19 cellular contexts compared by ENCODE assay signal in the genomic region with DNA sequence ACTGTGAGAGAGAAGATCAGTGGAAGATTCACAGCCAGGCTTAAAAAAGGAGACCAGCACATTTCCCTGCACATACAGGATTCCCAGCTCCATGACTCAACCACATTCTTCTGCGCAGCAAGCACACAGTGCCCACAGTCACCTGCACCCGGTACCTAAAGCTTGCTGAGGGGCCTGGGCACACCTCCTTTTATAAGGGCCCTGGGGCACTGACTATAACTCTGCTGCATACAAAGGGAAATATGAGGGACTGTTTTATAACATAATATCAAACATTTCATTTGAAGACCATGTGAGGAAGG.
DNase-seq lines count a peak whose midpoint lies in the region; ATAC-seq and TF ChIP-seq lines count a peak whose summit lies in the region.
"Had no signal": no experiment of that assay in that cellular context is flagged by ENCODE, and none has a peak within 500 bp of the region (broad histone marks: within the 10 kb centered on the region; RNA-seq: fewer than 3 reads in every experiment).

No MANE protein-coding gene starts in this region.

- H3K79me2 ChIP-seq in Loucy (ENCODE audit: insufficient read depth, low read length) = no peaks in the 10 kb centered on the region

- TF ChIP-seq CTCF in Caco-2 (IDR thresholded peaks at IDR 0.05; ENCODE audit: insufficient read depth in 1 of 2, low read depth in 1 of 2, low read length in 1 of 2, severe bottlenecking in 1 of 2, unreplicated experiment in 1 of 2) (no peak), Loucy (conservative IDR thresholded peaks at IDR 0.05; ENCODE audit: low read length) (no peak), chondrocyte (IDR thresholded peaks at IDR 0.05) (no peak)

- no peaks in the 10 kb centered on the region for H3F3A ChIP-seq in Loucy (ENCODE audit: low read depth)

- intact Hi-C loops in Caco-2 (cut with micrococcal nuclease; ENCODE audit: unreplicated experiment) = loop anchor here (5.0 kb wide), 2 partner anchors 51 to 206 kb away; no protein-coding TSS in a partner anchor

- H3K27me3 Mint-ChIP-seq in Caco-2 (ENCODE audit: insufficient read depth, unreplicated experiment) (no peaks in the 10 kb centered on the region), chondrocyte (ENCODE audit: low read depth) (no peaks in the 10 kb centered on the region)
- H3K27me3 Mint-ChIP-seq in naive thymus-derived CD8-positive, alpha-beta T cell = peaks cover 0 to 3% (median 0%) of the 10 kb centered on the region in 5 donors

- H3K27me3 ChIP-seq in Caco-2 (replicated peaks; ENCODE audit: control insufficient read depth, insufficient read depth, low read length) = no peaks in the 10 kb centered on the region
- H3K27me3 ChIP-seq in Loucy (ENCODE audit: insufficient read depth, low read length, poor library complexity, severe bottlenecking) = no peaks in the 10 kb centered on the region
- H3K27me3 ChIP-seq: body of pancreas, testis had no signal

- H3K4me1 ChIP-seq in Caco-2 (peaks cover 45% of the 10 kb centered on the region), Loucy (ENCODE audit: insufficient read depth, low read length, poor library complexity, severe bottlenecking) (peaks cover 33% of the 10 kb centered on the region)
- H3K4me1 ChIP-seq: body of pancreas, psoas muscle had no signal

- H3K27ac Mint-ChIP-seq in Caco-2 (ENCODE audit: unreplicated experiment) (peak overlapping the region; percentile 68), chondrocyte (ENCODE audit: unreplicated experiment) (peak overlapping the region; percentile 91)
- H3K27ac Mint-ChIP-seq in naive thymus-derived CD8-positive, alpha-beta T cell = peak overlapping the region in 4 of 10 donors; percentile 34 to 92 (median 75)

- H3K4me3 ChIP-seq in Caco-2 (ENCODE audit: low read depth, low read length) (no peak overlapping the region), Loucy (ENCODE audit: low read length, poor library complexity, severe bottlenecking) (no peak overlapping the region)
- H3K4me3 ChIP-seq: body of pancreas, psoas muscle, testis had no signal

- peak overlapping the region; percentile 48; the same call in 1 of the 2 replicates for H2AFZ ChIP-seq in Loucy (ENCODE audit: low read length)

- DNase-seq in Caco-2 (no peak), chondrocyte (ENCODE audit: low spot score) (no peak), NCI-H526 treated with DMSO at 0.1 percent for 48 hours (lab: John Stamatoyannopoulos, UW) (no peak), T-helper 9 cell (no peak)
- no peak for DNase-seq in naive thymus-derived CD8-positive, alpha-beta T cell
- DNase-seq: activated naive CD4-positive, alpha-beta T cell; body of pancreas; DMS79; NCI-H1417 treated with DMSO at 0.1 percent for 48 hours; NCI-H446 treated with DMSO at 0.1 percent for 48 hours; OCI-M1; psoas muscle; stimulated activated CD4-positive, alpha-beta T cell treated with anti-CD3 and anti-CD28 coated beads, Interleukin-15, amount 100 ng/mL, for 24 hours; testis; WERI-Rb-1 had no signal

- POLR2A ChIA-PET in Caco-2 (lab: Charles Lee) = no interaction called here
- POLR2A ChIA-PET in naive thymus-derived CD8-positive, alpha-beta T cell (lab: Charles Lee) = no interaction called here

- peaks cover 48% of the 10 kb centered on the region for H3K4me1 Mint-ChIP-seq in Caco-2 (ENCODE audit: low read depth, unreplicated experiment)
- peaks cover 83% of the 10 kb centered on the region for H3K4me1 Mint-ChIP-seq in chondrocyte (ENCODE audit: low read depth)
- peaks cover 0 to 15% (median 4%) of the 10 kb centered on the region in 4 donors for H3K4me1 Mint-ChIP-seq in naive thymus-derived CD8-positive, alpha-beta T cell

- H3K4me3 Mint-ChIP-seq in Caco-2 (ENCODE audit: unreplicated experiment) = no peak overlapping the region
- no peak overlapping the region for H3K4me3 Mint-ChIP-seq in chondrocyte (ENCODE audit: unreplicated experiment)
- H3K4me3 Mint-ChIP-seq in naive thymus-derived CD8-positive, alpha-beta T cell = peak overlapping the region in 7 of 10 donors; percentile 22 to 78 (median 66)

- H3K9ac ChIP-seq in Loucy (ENCODE audit: low read depth, low read length, poor library complexity, severe bottlenecking) = peak overlapping the region; percentile 43
- H3K9ac ChIP-seq: KMS-11 had no signal

- H3K36me3 ChIP-seq in Caco-2 (ENCODE audit: control insufficient read depth, insufficient read depth, low read length) = no peaks in the 10 kb centered on the region
- H3K36me3 ChIP-seq in Loucy (ENCODE audit: insufficient read depth, low read length) = no peaks in the 10 kb centered on the region
- H3K36me3 ChIP-seq: WERI-Rb-1 had no signal

- ATAC-seq in naive thymus-derived CD8-positive, alpha-beta T cell = no peak
- ATAC-seq in GM21360 (IDR thresholded peaks at IDR 0.05; ENCODE audit: unreplicated experiment) (no peak), GM19452 (IDR thresholded peaks at IDR 0.05; ENCODE audit: unreplicated experiment) (no peak)
- ATAC-seq: body of pancreas, psoas muscle had no signal

- H3K9me3 ChIP-seq in Caco-2 = no peaks in the 10 kb centered on the region
- H3K9me3 ChIP-seq in Loucy (ENCODE audit: insufficient read depth, low read depth, low read length) = no peaks in the 10 kb centered on the region
- H3K9me3 ChIP-seq: body of pancreas, psoas muscle, testis had no signal

- peak overlapping the region; percentile 53 for H3K4me2 ChIP-seq in Loucy (ENCODE audit: low read depth, low read length, poor library complexity, severe bottlenecking)
- H3K4me2 ChIP-seq: KMS-11 had no signal

- H3K36me3 Mint-ChIP-seq in Caco-2 (ENCODE audit: insufficient read depth, unreplicated experiment) (no peaks in the 10 kb centered on the region), chondrocyte (ENCODE audit: low read depth) (no peaks in the 10 kb centered on the region)
- no peaks in the 10 kb centered on the region for H3K36me3 Mint-ChIP-seq in naive thymus-derived CD8-positive, alpha-beta T cell

- H3K9me3 Mint-ChIP-seq in Caco-2 (ENCODE audit: unreplicated experiment) (peaks cover 24% of the 10 kb centered on the region), chondrocyte (ENCODE audit: low read depth) (no peaks in the 10 kb centered on the region)
- no peaks in the 10 kb centered on the region for H3K9me3 Mint-ChIP-seq in naive thymus-derived CD8-positive, alpha-beta T cell

- CTCF ChIA-PET in Caco-2 (lab: Charles Lee) = interaction anchor here (0.6 to 1.4 kb wide), 2 partner anchors 57 to 65 kb away, joined by 3 to 4 read pairs; no protein-coding TSS in a partner anchor

- BruUV-seq in Caco-2 (replicated peaks; lab: Mats Ljungman, UMichigan) = TSS peak; percentile 66

- H3K9me2 ChIP-seq in Loucy (replicated peaks; ENCODE audit: low read depth, low read length) = no peaks in the 10 kb centered on the region

- H4K20me1 ChIP-seq in Loucy (ENCODE audit: insufficient read depth, low read length, poor library complexity, severe bottlenecking) = no peaks in the 10 kb centered on the region

Comparison
In these comparisons a context has a peak if more than half of its experiments do, and no peak if none do; other contexts are left out.
1. H3K4me3 Mint-ChIP-seq: peak in naive thymus-derived CD8-positive, alpha-beta T cell (7 of 10); none in Caco-2 (single experiment) and chondrocyte (single experiment).